20 cellular contexts compared by ENCODE assay signal in genomic region chr2:197839327-197839726, GRCh38. TPM values are rescaled to one million over a fixed set of nuclear protein-coding genes. Genes with fewer than 3 reads are reported as not detected.
"Had no signal": no experiment of that assay in that cellular context is flagged by ENCODE, and none has a peak within 500 bp of the region (broad histone marks: within the 10 kb centered on the region; RNA-seq: fewer than 3 reads in every experiment).

No MANE protein-coding gene starts in this region.

- H3K9me3 Mint-ChIP-seq: stimulated activated effector memory CD8-positive, alpha-beta T cell treated with anti-CD3 and anti-CD28 coated beads, Interleukin-12 subunit alpha, Interleukin-12 subunit beta, amount 100 ng/mL, for 72 hours had no signal

- H3K9me3 ChIP-seq: tibial artery, vagina had no signal

- H3K27me3 ChIP-seq: brain microvascular endothelial cell, heart left ventricle, tibial artery, vagina had no signal

- H3K27ac Mint-ChIP-seq: activated naive CD8-positive, alpha-beta T cell treated with anti-CD3 and anti-CD28 coated beads for 36 hours; endodermal cell; stimulated activated effector memory CD8-positive, alpha-beta T cell treated with anti-CD3 and anti-CD28 coated beads, Interleukin-12 subunit alpha, Interleukin-12 subunit beta, amount 100 ng/mL, for 72 hours had no signal

- H3K36me3 Mint-ChIP-seq: activated naive CD8-positive, alpha-beta T cell treated with anti-CD3 and anti-CD28 coated beads for 36 hours; naive B cell; stimulated activated effector memory CD8-positive, alpha-beta T cell treated with anti-CD3 and anti-CD28 coated beads, Interleukin-12 subunit alpha, Interleukin-12 subunit beta, amount 100 ng/mL, for 72 hours had no signal

- ATAC-seq: left colon had no signal

- H3K36me3 ChIP-seq: brain microvascular endothelial cell, heart left ventricle, tibial artery, vagina had no signal

- H3K4me3 ChIP-seq: lung, tibial artery had no signal

- H3K27ac ChIP-seq: brain microvascular endothelial cell had no signal

- H3K4me1 ChIP-seq: vagina had no signal

- H3K4me1 Mint-ChIP-seq: endodermal cell had no signal

- DNase-seq: activated CD4-positive, alpha-beta memory T cell treated with anti-CD3 and anti-CD28 coated beads, Interleukin-2, amount 10 ng/mL, durations not matched to agents 7 days and 5 days; activated CD4-positive, alpha-beta T cell treated with anti-CD3 and anti-CD28 coated beads for 1 hour; activated CD8-positive, alpha-beta memory T cell treated with anti-CD3 and anti-CD28 coated beads, Interleukin-2, amount 50 U/mL, for 48 hours; activated naive CD8-positive, alpha-beta T cell treated with anti-CD3 and anti-CD28 coated beads for 36 hours; brain microvascular endothelial cell; dermis blood vessel endothelial cell; endodermal cell; erythroblast; heart left ventricle; left colon; naive B cell; small intestine; T-helper 9 cell; tibial artery had no signal

- H3K27me3 Mint-ChIP-seq: activated naive CD8-positive, alpha-beta T cell treated with anti-CD3 and anti-CD28 coated beads for 36 hours had no signal

- H3K4me3 Mint-ChIP-seq: activated CD4-positive, alpha-beta memory T cell treated with anti-CD3 and anti-CD28 coated beads, Interleukin-2, amount 10 ng/mL, durations not matched to agents 7 days and 5 days; activated naive CD8-positive, alpha-beta T cell treated with anti-CD3 and anti-CD28 coated beads for 36 hours; endodermal cell; naive B cell; stimulated activated effector memory CD8-positive, alpha-beta T cell treated with anti-CD3 and anti-CD28 coated beads, Interleukin-12 subunit alpha, Interleukin-12 subunit beta, amount 100 ng/mL, for 72 hours had no signal

RNA-seq across cellular contexts. Expression of gene BOLL, which starts 54.2 kb away (rescaled TPM):
- total RNA-seq: activated CD4-positive, alpha-beta memory T cell treated with anti-CD3 and anti-CD28 coated beads, Interleukin-2, amount 10 ng/mL, durations not matched to agents 7 days and 5 days; activated naive CD8-positive, alpha-beta T cell treated with anti-CD3 and anti-CD28 coated beads for 36 hours; cerebellum; dermis blood vessel endothelial cell; endodermal cell; fibroblast of villous mesenchyme; left colon; lung; right cardiac atrium; vagina had no signal
